ENCODE assay signal across 1 cellular context in the genomic region with DNA sequence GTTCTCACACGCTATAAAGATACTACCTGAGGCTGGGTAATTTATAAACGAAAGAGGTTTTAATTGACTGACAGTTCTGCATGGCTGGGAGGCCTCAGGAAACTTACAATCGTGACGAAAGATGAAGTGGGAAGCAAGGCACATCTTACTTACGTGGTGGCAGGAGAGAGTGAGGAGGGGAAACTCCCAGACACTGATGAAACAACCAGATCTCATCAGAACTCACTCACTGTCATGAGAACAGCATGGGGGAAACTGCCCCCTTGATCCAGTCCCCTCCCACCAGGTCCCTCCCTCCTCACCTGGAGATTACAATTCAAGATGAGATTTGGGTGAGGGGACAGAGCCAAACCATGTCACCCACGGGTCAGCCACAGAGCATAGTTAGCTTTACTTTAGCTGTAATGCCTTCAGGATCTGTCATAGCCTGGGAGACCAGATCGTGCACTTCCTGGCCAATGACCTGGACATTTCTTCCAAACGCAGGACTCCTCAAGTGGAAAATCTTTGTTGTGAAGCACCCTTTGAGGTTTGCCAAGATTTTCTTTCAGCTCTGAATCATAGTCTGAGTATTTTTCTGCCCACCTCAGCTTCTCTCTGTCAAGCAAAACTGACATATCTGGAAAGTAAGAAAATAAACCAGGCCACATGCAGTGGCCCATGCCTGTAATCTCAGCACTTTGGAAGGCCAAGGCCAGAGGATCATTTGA.
TF ChIP-seq lines count a peak whose summit lies in the region.

No MANE protein-coding gene starts in this region.

TF ChIP-seq in H1, 55 proteins besides CTCF, POLR2A, EP300 and RAD21:
- TF ChIP-seq POU5F1 (IDR thresholded peaks at IDR 0.05; ENCODE audit: low read depth, low read length) (no peak), SP2 (IDR thresholded peaks at IDR 0.05; ENCODE audit: low read length) (no peak), EZH2 (IDR thresholded peaks at IDR 0.05; ENCODE audit: low read depth, low read length, severe bottlenecking) (no peak), CBX8 (IDR thresholded peaks at IDR 0.05; ENCODE audit: borderline replicate concordance, low read depth, low read length) (no peak), BRCA1 (IDR thresholded peaks at IDR 0.05; ENCODE audit: low read depth, low read length) (no peak), KDM4A (IDR thresholded peaks at IDR 0.05; ENCODE audit: low read depth, low read length, severe bottlenecking) (no peak)
